Comparison of ENCODE assay signal across 15 cellular contexts in the genomic region with DNA sequence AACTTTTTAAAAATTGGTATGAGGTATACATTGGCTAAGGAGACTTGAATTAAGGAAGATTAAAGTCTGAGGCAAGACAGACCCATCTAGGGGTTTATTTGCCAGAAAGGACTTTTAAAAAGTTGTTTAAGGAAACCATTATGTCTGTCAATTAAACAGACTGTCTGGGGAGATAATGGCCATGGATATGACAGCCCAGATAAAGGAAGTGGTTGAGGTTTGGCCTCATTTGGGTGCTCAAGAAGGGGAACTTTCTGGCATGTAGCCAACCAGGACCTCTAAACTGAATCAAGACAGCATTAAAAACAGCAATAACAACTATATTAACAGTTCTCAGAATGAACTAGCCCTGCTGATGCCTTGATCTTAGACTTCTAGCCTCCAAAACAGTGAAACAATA. TPM values are rescaled to one million over a fixed set of nuclear protein-coding genes. Genes with fewer than 3 reads are reported as not detected.
A peak's percentile ranks its signal among the peaks of the same experiment; 100 is the strongest.
DNase-seq lines count a peak whose midpoint lies in the region; ATAC-seq lines count a peak whose summit lies in the region.
"Had no signal": no experiment of that assay in that cellular context is flagged by ENCODE, and none has a peak within 500 bp of the region (broad histone marks: within the 10 kb centered on the region; RNA-seq: fewer than 3 reads in every experiment).

No MANE protein-coding gene starts in this region.

- H3K4me1 Mint-ChIP-seq in activated CD8-positive, alpha-beta T cell treated with anti-CD3 and anti-CD28 coated beads, Interleukin-2, amount 10 ng/mL, durations not matched to agents 7 days and 5 days (ENCODE audit: low read depth): peaks cover 31% of the 10 kb centered on the region

- peak; percentile 9 for DNase-seq in stimulated activated CD8-positive, alpha-beta memory T cell treated with anti-CD3 and anti-CD28 coated beads, Interleukin-12 subunit alpha, Interleukin-12 subunit beta, amount 100 ng/mL, for 1 hour (ENCODE audit: low read depth)
- DNase-seq in stimulated activated CD8-positive, alpha-beta memory T cell treated with anti-CD3 and anti-CD28 coated beads, Interleukin-4, amount 100 ng/mL, for 48 hours: no peak
- peak; percentile 63 for DNase-seq in NOMO-1 treated with DMSO at 0.1 percent for 48 hours (lab: John Stamatoyannopoulos, UW; ENCODE audit: unreplicated experiment)
- peak; percentile 64 for DNase-seq in activated CD8-positive, alpha-beta T cell treated with anti-CD3 and anti-CD28 coated beads, Interleukin-2, amount 10 ng/mL, durations not matched to agents 7 days and 5 days
- DNase-seq in activated naive CD4-positive, alpha-beta T cell treated with Interleukin-2 at 50 U/mL for 16 hours: no peak
- DNase-seq in sciatic nerve (ENCODE audit: low spot score): no peak
- DNase-seq: activated CD4-positive, alpha-beta T cell treated with anti-CD3 and anti-CD28 coated beads, Interleukin-2, amount 50 U/mL, for 1 hour; activated effector memory CD4-positive, alpha-beta T cell treated with Interleukin-2 at 50 U/mL for 16 hours; IMR-90; NCI-H2029; NCI-H82; thyroid gland had no signal

- H3K27me3 Mint-ChIP-seq in activated CD8-positive, alpha-beta T cell treated with anti-CD3 and anti-CD28 coated beads, Interleukin-2, amount 10 ng/mL, durations not matched to agents 7 days and 5 days (ENCODE audit: low read depth): no peaks in the 10 kb centered on the region

- intact Hi-C loops in sciatic nerve (cut with DNase I): no loop called here

- no peak overlapping the region for H3K4me3 Mint-ChIP-seq in activated CD8-positive, alpha-beta T cell treated with anti-CD3 and anti-CD28 coated beads, Interleukin-2, amount 10 ng/mL, durations not matched to agents 7 days and 5 days

- H3K9me3 Mint-ChIP-seq in activated CD8-positive, alpha-beta T cell treated with anti-CD3 and anti-CD28 coated beads, Interleukin-2, amount 10 ng/mL, durations not matched to agents 7 days and 5 days (ENCODE audit: insufficient read depth): peaks cover 40% of the 10 kb centered on the region

- H3K36me3 Mint-ChIP-seq in activated CD8-positive, alpha-beta T cell treated with anti-CD3 and anti-CD28 coated beads, Interleukin-2, amount 10 ng/mL, durations not matched to agents 7 days and 5 days (ENCODE audit: low read depth): peaks cover 24% of the 10 kb centered on the region

- peak; percentile 60 for ATAC-seq in activated CD8-positive, alpha-beta T cell treated with anti-CD3 and anti-CD28 coated beads, Interleukin-2, amount 10 ng/mL, durations not matched to agents 7 days and 5 days
- no peak for ATAC-seq in HG03196 (IDR thresholded peaks at IDR 0.05; ENCODE audit: unreplicated experiment)
- ATAC-seq in GM18519 (IDR thresholded peaks at IDR 0.05; ENCODE audit: low FRiP score, unreplicated experiment): no peak
- ATAC-seq in sciatic nerve: no peak

- no peak overlapping the region for H3K27ac Mint-ChIP-seq in activated CD8-positive, alpha-beta T cell treated with anti-CD3 and anti-CD28 coated beads, Interleukin-2, amount 10 ng/mL, durations not matched to agents 7 days and 5 days

- POLR2A ChIA-PET in activated CD8-positive, alpha-beta T cell treated with anti-CD3 and anti-CD28 coated beads, Interleukin-2, amount 10 ng/mL, durations not matched to agents 7 days and 5 days (lab: Charles Lee): no interaction called here

- CTCF ChIA-PET in activated CD8-positive, alpha-beta T cell treated with anti-CD3 and anti-CD28 coated beads, Interleukin-2, amount 10 ng/mL, durations not matched to agents 7 days and 5 days (lab: Charles Lee): no interaction called here

RNA-seq across cellular contexts. Expression of a gene that starts 9.9 kb away (rescaled TPM):
- not detected for total RNA-seq in activated CD8-positive, alpha-beta T cell treated with anti-CD3 and anti-CD28 coated beads, Interleukin-2, amount 10 ng/mL, durations not matched to agents 7 days and 5 days
- not detected for total RNA-seq in sciatic nerve
- total RNA-seq: IMR-90, kidney epithelial cell, thyroid gland had no signal

Comparison
In these comparisons a context has a peak if more than half of its experiments do, and no peak if none do; other contexts are left out.
1. DNase-seq: peak in stimulated activated CD8-positive, alpha-beta memory T cell treated with anti-CD3 and anti-CD28 coated beads, Interleukin-12 subunit alpha, Interleukin-12 subunit beta, amount 100 ng/mL, for 1 hour (single experiment), NOMO-1 treated with DMSO at 0.1 percent for 48 hours (single experiment) and activated CD8-positive, alpha-beta T cell treated with anti-CD3 and anti-CD28 coated beads, Interleukin-2, amount 10 ng/mL, durations not matched to agents 7 days and 5 days (single experiment); none in stimulated activated CD8-positive, alpha-beta memory T cell treated with anti-CD3 and anti-CD28 coated beads, Interleukin-4, amount 100 ng/mL, for 48 hours (single experiment), activated naive CD4-positive, alpha-beta T cell treated with Interleukin-2 at 50 U/mL for 16 hours (single experiment) and sciatic nerve (single experiment).